ENCODE assay signal across 9 cellular contexts in genomic region chr2:111100765-111101162, GRCh38. TPM values are rescaled to one million over a fixed set of nuclear protein-coding genes. Genes with fewer than 3 reads are reported as not detected.
DNase-seq lines count a peak whose midpoint lies in the region; ATAC-seq and TF ChIP-seq lines count a peak whose summit lies in the region.
"Had no signal": no experiment of that assay in that cellular context is flagged by ENCODE, and none has a peak within 500 bp of the region (broad histone marks: within the 10 kb centered on the region; RNA-seq: fewer than 3 reads in every experiment).

No MANE protein-coding gene starts in this region.

- no peaks in the 10 kb centered on the region for H3K27me3 ChIP-seq in right cardiac atrium (ENCODE audit: control insufficient read depth, insufficient read depth)
- H3K27me3 ChIP-seq in sigmoid colon, result no peaks in the 10 kb centered on the region
- H3K27me3 ChIP-seq: cardiac muscle cell had no signal

- POLR2A ChIA-PET in GM10248 (lab: Yijun Ruan, JAX), result no interaction called here

- peaks cover 3% of the 10 kb centered on the region for H3K27me3 Mint-ChIP-seq in central memory CD8-positive, alpha-beta T cell

- H3K4me3 ChIP-seq in right cardiac atrium (ENCODE audit: low read length) (no peak overlapping the region), foreskin fibroblast (ENCODE audit: low read depth in 1 of 2, low read length in 2 of 2) (no peak overlapping the region), sigmoid colon (no peak overlapping the region)
- H3K4me3 ChIP-seq: cardiac muscle cell had no signal

- ATAC-seq in HG03571 (IDR thresholded peaks at IDR 0.05; ENCODE audit: unreplicated experiment) (peak; percentile 83), right cardiac atrium (no peak)
- ATAC-seq in central memory CD8-positive, alpha-beta T cell (replicated peaks; ENCODE audit: extremely low read depth, poor library complexity, severe bottlenecking), result peak; percentile 58

- intact Hi-C loops in right cardiac atrium (cut with DNase I), result loop anchor here in 1 of 4 donors (10.0 kb wide), 1 partner anchor 276 kb away; no protein-coding TSS in a partner anchor
- intact Hi-C loops in sigmoid colon (cut with DNase I), result no loop called here

- H3K9me3 ChIP-seq in right cardiac atrium (ENCODE audit: control insufficient read depth, low read length) (no peaks in the 10 kb centered on the region), sigmoid colon (no peaks in the 10 kb centered on the region)

- no peaks in the 10 kb centered on the region for H3K36me3 Mint-ChIP-seq in central memory CD8-positive, alpha-beta T cell (ENCODE audit: insufficient read depth)

- H3K9me3 Mint-ChIP-seq in central memory CD8-positive, alpha-beta T cell, result no peaks in the 10 kb centered on the region

- H3K27ac ChIP-seq in right cardiac atrium (ENCODE audit: low read length) (no peak overlapping the region), sigmoid colon (no peak overlapping the region)
- H3K27ac ChIP-seq: cardiac muscle cell had no signal

- TF ChIP-seq POLR2A in sigmoid colon (IDR thresholded peaks at IDR 0.05), result no peak

- H3K4me1 ChIP-seq in right cardiac atrium (ENCODE audit: control insufficient read depth, insufficient read depth, low read length) (no peaks in the 10 kb centered on the region), sigmoid colon (no peaks in the 10 kb centered on the region)

- CTCF ChIA-PET in GM10248 (lab: Yijun Ruan, JAX), result interaction anchor here (1.4 to 2.2 kb wide), 4 partner anchors 11 to 49 kb away, joined by 3 to 7 read pairs (median 4); no protein-coding TSS in a partner anchor

- TF ChIP-seq EP300 in sigmoid colon (IDR thresholded peaks at IDR 0.05), result no peak

- DNase-seq in GM10248 (ENCODE audit: extremely low spot score) (peak; percentile 48), GM20000 (ENCODE audit: low spot score) (peak; percentile 58), NCI-H1694 (lab: John Stamatoyannopoulos, UW) (no peak), right cardiac atrium (no peak), foreskin fibroblast (no peak), sigmoid colon (no peak)
- no peak for DNase-seq in central memory CD8-positive, alpha-beta T cell (ENCODE audit: low spot score in 2 of 2)

- H3K27ac Mint-ChIP-seq in central memory CD8-positive, alpha-beta T cell (ENCODE audit: low read depth), result peak overlapping the region; percentile 30

- no peak overlapping the region for H3K4me3 Mint-ChIP-seq in central memory CD8-positive, alpha-beta T cell

- 82% methylated on average over 5 of the region's 5 CpGs for WGBS in right cardiac atrium
- 73 to 86% methylated on average over 5 of the region's 5 CpGs for WGBS in sigmoid colon, 2 donors

- H3K4me1 Mint-ChIP-seq in central memory CD8-positive, alpha-beta T cell, result peaks cover 14% of the 10 kb centered on the region

- H3K36me3 ChIP-seq in sigmoid colon, result no peaks in the 10 kb centered on the region
- H3K36me3 ChIP-seq: cardiac muscle cell had no signal

- no peak for TF ChIP-seq CTCF in GM10248 (IDR thresholded peaks at IDR 0.05; ENCODE audit: control extremely low read depth, extremely low read depth, low read depth, missing control alignments)
- TF ChIP-seq CTCF in GM20000 (IDR thresholded peaks at IDR 0.05; ENCODE audit: extremely low read depth, missing control alignments), result no peak
- no peak for TF ChIP-seq CTCF in foreskin fibroblast (IDR thresholded peaks at IDR 0.05; ENCODE audit: low read depth, low read length)
- TF ChIP-seq CTCF in sigmoid colon (IDR thresholded peaks at IDR 0.05), result no peak

RNA-seq across cellular contexts. Expression of gene BCL2L11, which starts 19.9 kb away (rescaled TPM):
- total RNA-seq in right cardiac atrium (10 to 100 TPM in 3 of 4 donors, 1 to 10 TPM in 1; 7.7 to 21.7 (median 18.6) TPM), sigmoid colon (10 to 100 TPM in 2 of 4 donors, 1 to 10 TPM in 2; 8.3 to 30.0 (median 19.6) TPM)
- polyA plus RNA-seq in right cardiac atrium (6.2 TPM), sigmoid colon (10 to 100 TPM; 12.6 to 19.4 (median 16.0) TPM)

Comparison
In these comparisons a context has a peak if more than half of its experiments do, and no peak if none do; other contexts are left out.
1. DNase-seq: peak in GM10248 (single experiment) and GM20000 (single experiment); none in central memory CD8-positive, alpha-beta T cell (0 of 2), NCI-H1694 (single experiment), right cardiac atrium (0 of 3), foreskin fibroblast (0 of 2) and sigmoid colon (single experiment).
2. ATAC-seq: peak in HG03571 (single experiment) and central memory CD8-positive, alpha-beta T cell (single experiment); none in right cardiac atrium (0 of 2).